ENCODE assay signal across 1 cellular context in the genomic region with DNA sequence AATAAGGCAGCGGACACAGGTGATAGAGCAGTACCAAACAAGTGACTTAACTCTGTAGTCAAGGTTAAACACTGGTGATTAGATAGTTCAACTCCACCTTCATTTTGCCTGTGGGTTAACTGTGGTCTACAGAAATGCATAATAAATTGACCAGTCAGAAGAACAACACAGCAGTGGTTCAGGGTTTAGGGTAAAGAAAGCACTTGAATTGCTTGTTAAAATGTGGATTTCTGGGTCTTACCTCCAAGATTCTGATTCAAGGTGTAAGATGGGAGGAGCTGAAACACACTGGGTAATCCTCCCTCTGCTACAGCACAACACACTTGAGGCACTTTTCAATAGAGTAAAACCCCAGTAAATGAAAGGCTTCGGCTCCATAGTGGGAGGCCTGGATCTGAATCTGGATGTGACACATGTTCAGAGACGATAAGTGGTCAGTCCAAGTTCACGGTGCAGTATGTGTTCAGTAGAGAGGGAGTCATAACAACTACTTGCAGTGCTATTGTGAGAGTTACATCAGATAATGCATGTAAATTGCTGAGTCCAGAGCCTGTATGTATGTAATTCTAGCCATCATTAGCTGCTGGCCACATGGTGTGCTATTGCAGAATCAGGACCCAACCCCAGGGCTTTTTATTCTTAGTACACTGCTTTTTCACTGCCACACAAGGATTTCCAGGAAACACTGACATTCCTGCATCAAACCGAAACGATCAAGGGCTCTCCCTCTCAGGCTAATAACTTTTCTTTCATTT.
TF ChIP-seq lines count a peak whose summit lies in the region.

No MANE protein-coding gene starts in this region.

TF ChIP-seq in K562, 482 proteins besides CTCF, POLR2A, EP300 and RAD21 (continued from another document):
- TF ChIP-seq NFXL1 (CRISPR knock-in tag; IDR thresholded peaks at IDR 0.05): no peak
- peak; percentile 72 for TF ChIP-seq FOSL1 (tag; conservative IDR thresholded peaks at IDR 0.05)
- peak; percentile 59; the same call in 1 of the 2 replicates for TF ChIP-seq NBN (IDR thresholded peaks at IDR 0.05; ENCODE audit: low read depth)
- TF ChIP-seq, protein P1, sequence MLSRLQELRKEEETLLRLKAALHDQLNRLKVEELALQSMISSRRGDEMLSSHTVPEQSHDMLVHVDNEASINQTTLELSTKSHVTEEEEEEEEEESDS (CRISPR knock-in tag; IDR thresholded peaks at IDR 0.05): no peak
- peak; percentile 68; the same call in 1 of the 2 replicates for TF ChIP-seq ZSCAN32 (CRISPR knock-in tag; IDR thresholded peaks at IDR 0.05)
- peak; percentile 56; the same call in 1 of the 2 replicates for TF ChIP-seq MXI1 (IDR thresholded peaks at IDR 0.05; ENCODE audit: low read depth, low read length)
- peak; percentile 69 for TF ChIP-seq JUND (IDR thresholded peaks at IDR 0.05; ENCODE audit: borderline replicate concordance, low read depth, low read length)
- peak; percentile 70; the same call in 1 of the 3 replicates for TF ChIP-seq JUND (tag; IDR thresholded peaks at IDR 0.05; ENCODE audit: borderline replicate concordance, low read depth, low read length)
- TF ChIP-seq SP2 (IDR thresholded peaks at IDR 0.05; ENCODE audit: extremely low read depth, low read depth, low read length, poor library complexity, severe bottlenecking): no peak
- peak in 1 of 2 experiments; percentile 51; a peak in 1 of 3 replicates for TF ChIP-seq CBX3 (IDR thresholded peaks at IDR 0.05; ENCODE audit: borderline replicate concordance in 1 of 2, low read length in 2 of 2)
- 0 out of 2 replicates have a peak, but pooled peaks have one; percentile 13 for TF ChIP-seq TCFL5 (CRISPR knock-in tag; conservative IDR thresholded peaks at IDR 0.05)
- peak; percentile 82 to 85 for TF ChIP-seq KDM1A (IDR thresholded peaks at IDR 0.05)
- no peak for TF ChIP-seq ZNF561 (CRISPR knock-in tag; conservative IDR thresholded peaks at IDR 0.05)
- TF ChIP-seq STAT5A (IDR thresholded peaks at IDR 0.05; ENCODE audit: borderline replicate concordance, low read length): peak; percentile 73; the same call in 1 of the 2 replicates
- 0 out of 4 replicates have a peak, but pooled peaks of 1 of the 2 experiments have one; percentile 13 for TF ChIP-seq NRF1 (conservative IDR thresholded peaks at IDR 0.05 in 1 of 2, IDR thresholded peaks at IDR 0.05 in 1 of 2)
- 0 out of 2 replicates have a peak, but pooled peaks have one; percentile 36 for TF ChIP-seq SMARCC2 (IDR thresholded peaks at IDR 0.05; ENCODE audit: low read depth)
- TF ChIP-seq, protein P2, sequence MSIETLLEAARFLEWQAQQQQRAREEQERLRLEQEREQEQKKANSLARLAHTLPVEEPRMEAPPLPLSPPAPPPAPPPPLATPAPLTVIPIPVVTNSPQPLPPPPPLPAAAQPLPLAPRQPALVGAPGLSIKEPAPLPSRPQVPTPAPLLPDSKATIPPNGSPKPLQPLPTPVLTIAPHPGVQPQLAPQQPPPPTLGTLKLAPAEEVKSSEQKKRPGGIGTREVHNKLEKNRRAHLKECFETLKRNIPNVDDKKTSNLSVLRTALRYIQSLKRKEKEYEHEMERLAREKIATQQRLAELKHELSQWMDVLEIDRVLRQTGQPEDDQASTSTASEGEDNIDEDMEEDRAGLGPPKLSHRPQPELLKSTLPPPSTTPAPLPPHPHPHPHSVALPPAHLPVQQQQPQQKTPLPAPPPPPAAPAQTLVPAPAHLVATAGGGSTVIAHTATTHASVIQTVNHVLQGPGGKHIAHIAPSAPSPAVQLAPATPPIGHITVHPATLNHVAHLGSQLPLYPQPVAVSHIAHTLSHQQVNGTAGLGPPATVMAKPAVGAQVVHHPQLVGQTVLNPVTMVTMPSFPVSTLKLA (conservative IDR thresholded peaks at IDR 0.05): peak; percentile 59 to 70
- TF ChIP-seq TBP (optimal IDR thresholded peaks at IDR 0.05; ENCODE audit: low read depth, low read length): no peak
- peak; percentile 70 for TF ChIP-seq PML (IDR thresholded peaks at IDR 0.05; ENCODE audit: low read length)
- TF ChIP-seq, protein P3, sequence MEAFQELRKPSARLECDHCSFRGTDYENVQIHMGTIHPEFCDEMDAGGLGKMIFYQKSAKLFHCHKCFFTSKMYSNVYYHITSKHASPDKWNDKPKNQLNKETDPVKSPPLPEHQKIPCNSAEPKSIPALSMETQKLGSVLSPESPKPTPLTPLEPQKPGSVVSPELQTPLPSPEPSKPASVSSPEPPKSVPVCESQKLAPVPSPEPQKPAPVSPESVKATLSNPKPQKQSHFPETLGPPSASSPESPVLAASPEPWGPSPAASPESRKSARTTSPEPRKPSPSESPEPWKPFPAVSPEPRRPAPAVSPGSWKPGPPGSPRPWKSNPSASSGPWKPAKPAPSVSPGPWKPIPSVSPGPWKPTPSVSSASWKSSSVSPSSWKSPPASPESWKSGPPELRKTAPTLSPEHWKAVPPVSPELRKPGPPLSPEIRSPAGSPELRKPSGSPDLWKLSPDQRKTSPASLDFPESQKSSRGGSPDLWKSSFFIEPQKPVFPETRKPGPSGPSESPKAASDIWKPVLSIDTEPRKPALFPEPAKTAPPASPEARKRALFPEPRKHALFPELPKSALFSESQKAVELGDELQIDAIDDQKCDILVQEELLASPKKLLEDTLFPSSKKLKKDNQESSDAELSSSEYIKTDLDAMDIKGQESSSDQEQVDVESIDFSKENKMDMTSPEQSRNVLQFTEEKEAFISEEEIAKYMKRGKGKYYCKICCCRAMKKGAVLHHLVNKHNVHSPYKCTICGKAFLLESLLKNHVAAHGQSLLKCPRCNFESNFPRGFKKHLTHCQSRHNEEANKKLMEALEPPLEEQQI (IDR thresholded peaks at IDR 0.05): 0 out of 2 replicates have a peak, but pooled peaks have one; percentile 44
- TF ChIP-seq, protein P4, sequence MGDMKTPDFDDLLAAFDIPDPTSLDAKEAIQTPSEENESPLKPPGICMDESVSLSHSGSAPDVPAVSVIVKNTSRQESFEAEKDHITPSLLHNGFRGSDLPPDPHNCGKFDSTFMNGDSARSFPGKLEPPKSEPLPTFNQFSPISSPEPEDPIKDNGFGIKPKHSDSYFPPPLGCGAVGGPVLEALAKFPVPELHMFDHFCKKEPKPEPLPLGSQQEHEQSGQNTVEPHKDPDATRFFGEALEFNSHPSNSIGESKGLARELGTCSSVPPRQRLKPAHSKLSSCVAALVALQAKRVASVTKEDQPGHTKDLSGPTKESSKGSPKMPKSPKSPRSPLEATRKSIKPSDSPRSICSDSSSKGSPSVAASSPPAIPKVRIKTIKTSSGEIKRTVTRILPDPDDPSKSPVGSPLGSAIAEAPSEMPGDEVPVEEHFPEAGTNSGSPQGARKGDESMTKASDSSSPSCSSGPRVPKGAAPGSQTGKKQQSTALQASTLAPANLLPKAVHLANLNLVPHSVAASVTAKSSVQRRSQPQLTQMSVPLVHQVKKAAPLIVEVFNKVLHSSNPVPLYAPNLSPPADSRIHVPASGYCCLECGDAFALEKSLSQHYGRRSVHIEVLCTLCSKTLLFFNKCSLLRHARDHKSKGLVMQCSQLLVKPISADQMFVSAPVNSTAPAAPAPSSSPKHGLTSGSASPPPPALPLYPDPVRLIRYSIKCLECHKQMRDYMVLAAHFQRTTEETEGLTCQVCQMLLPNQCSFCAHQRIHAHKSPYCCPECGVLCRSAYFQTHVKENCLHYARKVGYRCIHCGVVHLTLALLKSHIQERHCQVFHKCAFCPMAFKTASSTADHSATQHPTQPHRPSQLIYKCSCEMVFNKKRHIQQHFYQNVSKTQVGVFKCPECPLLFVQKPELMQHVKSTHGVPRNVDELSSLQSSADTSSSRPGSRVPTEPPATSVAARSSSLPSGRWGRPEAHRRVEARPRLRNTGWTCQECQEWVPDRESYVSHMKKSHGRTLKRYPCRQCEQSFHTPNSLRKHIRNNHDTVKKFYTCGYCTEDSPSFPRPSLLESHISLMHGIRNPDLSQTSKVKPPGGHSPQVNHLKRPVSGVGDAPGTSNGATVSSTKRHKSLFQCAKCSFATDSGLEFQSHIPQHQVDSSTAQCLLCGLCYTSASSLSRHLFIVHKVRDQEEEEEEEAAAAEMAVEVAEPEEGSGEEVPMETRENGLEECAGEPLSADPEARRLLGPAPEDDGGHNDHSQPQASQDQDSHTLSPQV (IDR thresholded peaks at IDR 0.05): peak; percentile 71
- TF ChIP-seq, protein P5, sequence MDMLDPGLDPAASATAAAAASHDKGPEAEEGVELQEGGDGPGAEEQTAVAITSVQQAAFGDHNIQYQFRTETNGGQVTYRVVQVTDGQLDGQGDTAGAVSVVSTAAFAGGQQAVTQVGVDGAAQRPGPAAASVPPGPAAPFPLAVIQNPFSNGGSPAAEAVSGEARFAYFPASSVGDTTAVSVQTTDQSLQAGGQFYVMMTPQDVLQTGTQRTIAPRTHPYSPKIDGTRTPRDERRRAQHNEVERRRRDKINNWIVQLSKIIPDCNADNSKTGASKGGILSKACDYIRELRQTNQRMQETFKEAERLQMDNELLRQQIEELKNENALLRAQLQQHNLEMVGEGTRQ (CRISPR knock-in tag; IDR thresholded peaks at IDR 0.05): no peak
